ENCODE assay signal across 13 cellular contexts in genomic region chr2:123245156-123245555, GRCh38.
A peak's percentile ranks its signal among the peaks of the same experiment; 100 is the strongest.
DNase-seq lines count a peak whose midpoint lies in the region; TF ChIP-seq lines count a peak whose summit lies in the region.
"Had no signal": no experiment of that assay in that cellular context is flagged by ENCODE, and none has a peak within 500 bp of the region (broad histone marks: within the 10 kb centered on the region; RNA-seq: fewer than 3 reads in every experiment).

No MANE protein-coding gene starts in this region.

- no peaks in the 10 kb centered on the region for H3K79me2 ChIP-seq in neural progenitor cell (ENCODE audit: low read depth)

- no peaks in the 10 kb centered on the region for H3K9me3 ChIP-seq in neural progenitor cell (ENCODE audit: low read depth)
- peaks cover 3% of the 10 kb centered on the region for H3K9me3 ChIP-seq in CD8-positive, alpha-beta memory T cell (ENCODE audit: low read length)
- H3K9me3 ChIP-seq: BLaER1 treated with 17β-estradiol and CSF1 and Interleukin-3, amounts not matched to agents 10 nM and 100 nM; Caco-2; HAP-1 had no signal

- no peak overlapping the region for H3K27ac ChIP-seq in neural progenitor cell
- H3K27ac ChIP-seq in CD8-positive, alpha-beta memory T cell (ENCODE audit: low read depth, low read length), result no peak overlapping the region
- H3K27ac ChIP-seq: BLaER1 treated with 17β-estradiol and CSF1 and Interleukin-3, amounts not matched to agents 10 nM and 100 nM had no signal

- POLR2A ChIA-PET in CD8-positive, alpha-beta memory T cell (lab: Charles Lee), result no interaction called here

- peaks cover 2% of the 10 kb centered on the region for H3K27me3 Mint-ChIP-seq in chondrocyte (ENCODE audit: low read depth)
- no peaks in the 10 kb centered on the region for H3K27me3 Mint-ChIP-seq in neural progenitor cell (ENCODE audit: insufficient read depth, low read depth)
- H3K27me3 Mint-ChIP-seq in CD8-positive, alpha-beta memory T cell, result no peaks in the 10 kb centered on the region
- H3K27me3 Mint-ChIP-seq in type B pancreatic cell, result no peaks in the 10 kb centered on the region
- H3K27me3 Mint-ChIP-seq: B cell had no signal

- no peaks in the 10 kb centered on the region for H3F3A ChIP-seq in neural progenitor cell (ENCODE audit: low read depth)

- TF ChIP-seq CTCF in chondrocyte (IDR thresholded peaks at IDR 0.05) (no peak), neural progenitor cell (IDR thresholded peaks at IDR 0.05) (no peak), type B pancreatic cell (conservative IDR thresholded peaks at IDR 0.05) (no peak)

- no peak overlapping the region for H3K4me2 ChIP-seq in neural progenitor cell
- H3K4me2 ChIP-seq: BLaER1 treated with 17β-estradiol and CSF1 and Interleukin-3, amounts not matched to agents 10 nM and 100 nM had no signal

- no peaks in the 10 kb centered on the region for H3K27me3 ChIP-seq in neural progenitor cell
- H3K27me3 ChIP-seq in CD8-positive, alpha-beta memory T cell (ENCODE audit: insufficient read depth, low read length, poor library complexity, severe bottlenecking), result no peaks in the 10 kb centered on the region
- H3K27me3 ChIP-seq: BLaER1 treated with 17β-estradiol and CSF1 and Interleukin-3, amounts not matched to agents 10 nM and 100 nM had no signal

- no peak overlapping the region for H3K4me3 ChIP-seq in neural progenitor cell
- no peak overlapping the region for H3K4me3 ChIP-seq in CD8-positive, alpha-beta memory T cell (ENCODE audit: low read length)
- H3K4me3 ChIP-seq: BLaER1 treated with 17β-estradiol and CSF1 and Interleukin-3, amounts not matched to agents 10 nM and 100 nM; HAP-1 had no signal

- H4K20me1 ChIP-seq in neural progenitor cell (ENCODE audit: low read depth), result no peaks in the 10 kb centered on the region
- H4K20me1 ChIP-seq: BLaER1 treated with 17β-estradiol and CSF1 and Interleukin-3, amounts not matched to agents 10 nM and 100 nM had no signal

- H3K27ac Mint-ChIP-seq in chondrocyte (ENCODE audit: unreplicated experiment) (no peak overlapping the region), neural progenitor cell (no peak overlapping the region), type B pancreatic cell (no peak overlapping the region)
- no peak overlapping the region for H3K27ac Mint-ChIP-seq in CD8-positive, alpha-beta memory T cell
- H3K27ac Mint-ChIP-seq: B cell; CD8-positive, alpha-beta T cell had no signal

- H3K4me3 Mint-ChIP-seq in chondrocyte (ENCODE audit: unreplicated experiment) (no peak overlapping the region), neural progenitor cell (no peak overlapping the region), type B pancreatic cell (no peak overlapping the region)
- no peak overlapping the region for H3K4me3 Mint-ChIP-seq in CD8-positive, alpha-beta memory T cell
- H3K4me3 Mint-ChIP-seq: B cell; CD8-positive, alpha-beta T cell had no signal

- no peaks in the 10 kb centered on the region for H3K4me1 ChIP-seq in neural progenitor cell
- no peaks in the 10 kb centered on the region for H3K4me1 ChIP-seq in CD8-positive, alpha-beta memory T cell (ENCODE audit: insufficient read depth, low read length)
- H3K4me1 ChIP-seq: BLaER1 treated with 17β-estradiol and CSF1 and Interleukin-3, amounts not matched to agents 10 nM and 100 nM; Caco-2; HAP-1 had no signal

- CTCF ChIA-PET in CD8-positive, alpha-beta memory T cell (lab: Charles Lee), result no interaction called here

- H3K9me3 Mint-ChIP-seq in chondrocyte (ENCODE audit: low read depth) (peaks cover 19% of the 10 kb centered on the region), neural progenitor cell (peaks cover 13% of the 10 kb centered on the region), type B pancreatic cell (peaks cover 5% of the 10 kb centered on the region)
- H3K9me3 Mint-ChIP-seq in CD8-positive, alpha-beta memory T cell, result peaks cover 17 to 38% (median 20%) of the 10 kb centered on the region in 5 donors

- H3K9ac ChIP-seq in neural progenitor cell, result no peak overlapping the region
- H3K9ac ChIP-seq: BLaER1 treated with 17β-estradiol and CSF1 and Interleukin-3, amounts not matched to agents 10 nM and 100 nM had no signal

- H2AFZ ChIP-seq in neural progenitor cell (replicated peaks), result peak overlapping the region; percentile 17

- H3K36me3 ChIP-seq in neural progenitor cell, result no peaks in the 10 kb centered on the region
- no peaks in the 10 kb centered on the region for H3K36me3 ChIP-seq in CD8-positive, alpha-beta memory T cell (ENCODE audit: insufficient read depth, low read length)
- H3K36me3 ChIP-seq: BLaER1 treated with 17β-estradiol and CSF1 and Interleukin-3, amounts not matched to agents 10 nM and 100 nM; HAP-1 had no signal

- DNase-seq in NCI-H82 (lab: John Stamatoyannopoulos, UW) (peak; percentile 91), chondrocyte (ENCODE audit: low spot score) (peak; percentile 28), neural progenitor cell (ENCODE audit: low spot score) (no peak), COR-L47 (lab: John Stamatoyannopoulos, UW) (no peak), type B pancreatic cell (ENCODE audit: extremely low spot score, unreplicated experiment) (no peak)
- DNase-seq in CD8-positive, alpha-beta memory T cell, result no peak
- DNase-seq: Caco-2; CD8-positive, alpha-beta T cell; DMS79; GDM1 had no signal

- H3K4me1 Mint-ChIP-seq in chondrocyte (ENCODE audit: low read depth) (no peaks in the 10 kb centered on the region), neural progenitor cell (no peaks in the 10 kb centered on the region), type B pancreatic cell (ENCODE audit: unreplicated experiment) (no peaks in the 10 kb centered on the region)
- H3K4me1 Mint-ChIP-seq in CD8-positive, alpha-beta memory T cell, result no peaks in the 10 kb centered on the region
- H3K4me1 Mint-ChIP-seq: B cell had no signal

- H3K36me3 Mint-ChIP-seq in chondrocyte (ENCODE audit: low read depth) (peaks cover 3% of the 10 kb centered on the region), neural progenitor cell (no peaks in the 10 kb centered on the region), type B pancreatic cell (no peaks in the 10 kb centered on the region)
- H3K36me3 Mint-ChIP-seq in CD8-positive, alpha-beta memory T cell, result no peaks in the 10 kb centered on the region
- H3K36me3 Mint-ChIP-seq: CD8-positive, alpha-beta T cell had no signal

Comparison
In these comparisons a context has a peak if more than half of its experiments do, and no peak if none do; other contexts are left out.
1. DNase-seq: peak in NCI-H82 (single experiment) and chondrocyte (single experiment); none in neural progenitor cell (single experiment), CD8-positive, alpha-beta memory T cell (0 of 5), COR-L47 (single experiment) and type B pancreatic cell (single experiment).